ENCODE assay signal across 1 cellular context in genomic region chr12:109728921-109729836, GRCh38.
TF ChIP-seq lines count a peak whose summit lies in the region.

No MANE protein-coding gene starts in this region.

TF ChIP-seq in HepG2, 621 proteins besides CTCF, POLR2A, EP300 and RAD21 (continued from another document):
- TF ChIP-seq, protein P1, sequence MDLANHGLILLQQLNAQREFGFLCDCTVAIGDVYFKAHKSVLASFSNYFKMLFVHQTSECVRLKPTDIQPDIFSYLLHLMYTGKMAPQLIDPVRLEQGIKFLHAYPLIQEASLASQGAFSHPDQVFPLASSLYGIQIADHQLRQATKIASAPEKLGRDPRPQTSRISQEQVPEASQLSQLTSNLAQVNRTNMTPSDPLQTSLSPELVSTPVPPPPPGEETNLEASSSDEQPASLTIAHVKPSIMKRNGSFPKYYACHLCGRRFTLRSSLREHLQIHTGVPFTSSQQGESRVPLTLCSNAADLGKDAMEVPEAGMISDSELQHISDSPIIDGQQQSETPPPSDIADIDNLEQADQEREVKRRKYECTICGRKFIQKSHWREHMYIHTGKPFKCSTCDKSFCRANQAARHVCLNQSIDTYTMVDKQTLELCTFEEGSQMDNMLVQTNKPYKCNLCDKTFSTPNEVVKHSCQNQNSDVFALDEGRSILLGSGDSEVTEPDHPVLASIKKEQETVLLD (CRISPR knock-in tag; IDR thresholded peaks at IDR 0.05; ENCODE audit: low read depth): no peak
- TF ChIP-seq, protein P2, sequence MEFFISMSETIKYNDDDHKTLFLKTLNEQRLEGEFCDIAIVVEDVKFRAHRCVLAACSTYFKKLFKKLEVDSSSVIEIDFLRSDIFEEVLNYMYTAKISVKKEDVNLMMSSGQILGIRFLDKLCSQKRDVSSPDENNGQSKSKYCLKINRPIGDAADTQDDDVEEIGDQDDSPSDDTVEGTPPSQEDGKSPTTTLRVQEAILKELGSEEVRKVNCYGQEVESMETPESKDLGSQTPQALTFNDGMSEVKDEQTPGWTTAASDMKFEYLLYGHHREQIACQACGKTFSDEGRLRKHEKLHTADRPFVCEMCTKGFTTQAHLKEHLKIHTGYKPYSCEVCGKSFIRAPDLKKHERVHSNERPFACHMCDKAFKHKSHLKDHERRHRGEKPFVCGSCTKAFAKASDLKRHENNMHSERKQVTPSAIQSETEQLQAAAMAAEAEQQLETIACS (CRISPR knock-in tag; IDR thresholded peaks at IDR 0.05): no peak
